In the genomic region with DNA sequence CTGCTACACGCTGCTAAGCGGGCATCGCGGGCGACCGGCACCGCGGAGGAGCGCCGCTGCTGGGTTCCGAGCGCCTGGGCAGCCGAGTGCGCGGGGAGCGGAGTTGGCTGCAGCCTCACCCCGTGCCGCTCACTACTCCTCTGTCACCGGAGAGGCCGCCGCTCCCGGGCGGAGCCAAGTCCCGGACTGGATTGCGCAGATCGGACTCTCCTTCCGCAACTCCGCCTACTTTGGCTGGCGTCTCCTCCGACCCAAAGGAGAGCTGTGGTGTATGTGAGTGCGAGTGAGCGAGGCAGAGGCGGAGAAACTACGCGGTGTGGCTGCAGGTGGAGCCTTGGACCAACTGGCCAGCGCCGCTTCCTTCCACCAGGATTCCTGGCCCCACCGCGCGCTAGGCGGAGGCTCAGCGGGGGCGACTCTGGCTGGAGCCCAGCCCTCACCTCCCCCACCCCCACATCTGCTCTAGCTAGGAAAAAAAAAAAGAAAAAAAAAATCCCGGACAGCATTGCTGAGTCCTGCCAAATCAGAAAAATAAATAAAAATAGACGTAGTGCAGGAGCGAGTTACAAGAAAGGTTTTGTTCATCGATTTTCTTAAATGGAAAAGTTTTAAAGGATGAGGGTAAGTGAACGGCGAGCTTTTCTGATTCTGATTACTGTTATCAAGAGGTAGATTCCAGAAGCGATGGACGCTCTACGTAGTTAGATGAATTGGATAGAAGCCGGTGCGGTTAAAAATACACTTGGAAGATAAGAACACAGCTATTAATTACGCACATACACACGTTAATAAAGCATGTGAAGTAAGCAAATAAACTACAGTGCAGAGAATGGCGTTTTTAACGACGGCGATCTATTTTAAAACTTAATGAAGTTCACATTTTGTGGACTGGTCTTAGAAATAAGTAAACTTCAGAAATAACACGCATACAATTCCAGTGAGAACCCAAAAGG, we compare ENCODE assay signal across 8 cellular contexts. TPM values are rescaled to one million over a fixed set of nuclear protein-coding genes. Genes with fewer than 3 reads are reported as not detected.
DNase-seq lines count a peak whose midpoint lies in the region; ATAC-seq lines count a peak whose summit lies in the region.

A gene with protein sequence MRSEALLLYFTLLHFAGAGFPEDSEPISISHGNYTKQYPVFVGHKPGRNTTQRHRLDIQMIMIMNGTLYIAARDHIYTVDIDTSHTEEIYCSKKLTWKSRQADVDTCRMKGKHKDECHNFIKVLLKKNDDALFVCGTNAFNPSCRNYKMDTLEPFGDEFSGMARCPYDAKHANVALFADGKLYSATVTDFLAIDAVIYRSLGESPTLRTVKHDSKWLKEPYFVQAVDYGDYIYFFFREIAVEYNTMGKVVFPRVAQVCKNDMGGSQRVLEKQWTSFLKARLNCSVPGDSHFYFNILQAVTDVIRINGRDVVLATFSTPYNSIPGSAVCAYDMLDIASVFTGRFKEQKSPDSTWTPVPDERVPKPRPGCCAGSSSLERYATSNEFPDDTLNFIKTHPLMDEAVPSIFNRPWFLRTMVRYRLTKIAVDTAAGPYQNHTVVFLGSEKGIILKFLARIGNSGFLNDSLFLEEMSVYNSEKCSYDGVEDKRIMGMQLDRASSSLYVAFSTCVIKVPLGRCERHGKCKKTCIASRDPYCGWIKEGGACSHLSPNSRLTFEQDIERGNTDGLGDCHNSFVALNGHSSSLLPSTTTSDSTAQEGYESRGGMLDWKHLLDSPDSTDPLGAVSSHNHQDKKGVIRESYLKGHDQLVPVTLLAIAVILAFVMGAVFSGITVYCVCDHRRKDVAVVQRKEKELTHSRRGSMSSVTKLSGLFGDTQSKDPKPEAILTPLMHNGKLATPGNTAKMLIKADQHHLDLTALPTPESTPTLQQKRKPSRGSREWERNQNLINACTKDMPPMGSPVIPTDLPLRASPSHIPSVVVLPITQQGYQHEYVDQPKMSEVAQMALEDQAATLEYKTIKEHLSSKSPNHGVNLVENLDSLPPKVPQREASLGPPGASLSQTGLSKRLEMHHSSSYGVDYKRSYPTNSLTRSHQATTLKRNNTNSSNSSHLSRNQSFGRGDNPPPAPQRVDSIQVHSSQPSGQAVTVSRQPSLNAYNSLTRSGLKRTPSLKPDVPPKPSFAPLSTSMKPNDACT (minus strand): TSS at position 142 of the 953 bp plus-strand sequence. CDS start 69,879 bp downstream, outside the sequence.

- H3K4me3 Mint-ChIP-seq in activated T-cell treated with anti-CD3 and anti-CD28 coated beads, Interleukin-2, amount 50 U/mL, for 24 hours: peak within 1 kb of the TSS; percentile 74

- no peak within 1 kb of the TSS for H3K27ac Mint-ChIP-seq in activated T-cell treated with anti-CD3 and anti-CD28 coated beads, Interleukin-2, amount 50 U/mL, for 24 hours

- peaks cover 93% of the 10 kb centered on the region for H3K27me3 Mint-ChIP-seq in activated T-cell treated with anti-CD3 and anti-CD28 coated beads, Interleukin-2, amount 50 U/mL, for 24 hours

- DNase-seq in CD1c-positive myeloid dendritic cell (ENCODE audit: extremely low spot score): peak; percentile 55
- DNase-seq in NCI-H446 treated with DMSO at 0.1 percent for 48 hours (lab: John Stamatoyannopoulos, UW): peak; percentile 84
- peak; percentile 72 for DNase-seq in activated T-cell treated with anti-CD3 and anti-CD28 coated beads, Interleukin-2, amount 50 U/mL, for 24 hours
- peak; percentile 72 for DNase-seq in fibroblast of peridontal ligament (ENCODE audit: extremely low read depth)
- DNase-seq in myocyte (ENCODE audit: low read depth): peak; percentile 81
- DNase-seq in stromal cell of bone marrow (ENCODE audit: low read depth): peak; percentile 59

- ATAC-seq in GM19043 (IDR thresholded peaks at IDR 0.05; ENCODE audit: low read depth, unreplicated experiment): peak; percentile 48
- ATAC-seq in HG03196 (IDR thresholded peaks at IDR 0.05; ENCODE audit: unreplicated experiment): peak; percentile 50

- H3K4me1 Mint-ChIP-seq in activated T-cell treated with anti-CD3 and anti-CD28 coated beads, Interleukin-2, amount 50 U/mL, for 24 hours (ENCODE audit: low read depth): peaks cover 29% of the 10 kb centered on the region

- no peaks in the 10 kb centered on the region for H3K9me3 Mint-ChIP-seq in activated T-cell treated with anti-CD3 and anti-CD28 coated beads, Interleukin-2, amount 50 U/mL, for 24 hours

- H3K36me3 Mint-ChIP-seq in activated T-cell treated with anti-CD3 and anti-CD28 coated beads, Interleukin-2, amount 50 U/mL, for 24 hours (ENCODE audit: low read depth): no peaks in the 10 kb centered on the region

RNA-seq across cellular contexts. Expression of the gene that starts here (rescaled TPM):
- total RNA-seq in myocyte: 0.27 and 0.99 TPM in 2 replicates
- 1.9 TPM for polyA plus RNA-seq in myocyte (2012)

Comparison
In these comparisons a context has a peak if more than half of its experiments do, and no peak if none do; other contexts are left out.
1. Peak in every context shown above with its lines: DNase-seq and ATAC-seq.